ENCODE assay signal across 8 cellular contexts in genomic region chr18:76351961-76352581, GRCh38.
DNase-seq lines count a peak whose midpoint lies in the region; ATAC-seq and TF ChIP-seq lines count a peak whose summit lies in the region.

No MANE protein-coding gene starts in this region.

- H3K4me1 ChIP-seq in uterus (no peaks in the 10 kb centered on the region), spleen (peaks cover 0 to 11% (median 8%) of the 10 kb centered on the region in 6 donors)

- WGBS in spleen, 5 donors: 63 to 72% (median 66%) methylated on average over 24 of the region's 24 CpGs

- H3K4me3 ChIP-seq in uterus (peak overlapping the region; percentile 5 to 23), spleen (no peak overlapping the region)

- no peaks in the 10 kb centered on the region for H3K27me3 ChIP-seq in uterus
- peaks cover 0 to 16% (median 0%) of the 10 kb centered on the region in 7 donors for H3K27me3 ChIP-seq in spleen (replicated peaks in 1 of 7)

- H3K9me3 ChIP-seq in uterus (no peaks in the 10 kb centered on the region), spleen (peaks cover 0 to 10% (median 6%) of the 10 kb centered on the region in 8 donors)

- TF ChIP-seq CTCF in uterus (IDR thresholded peaks at IDR 0.05) (peak in 1 of 4 experiments; percentile 5), spleen (IDR thresholded peaks at IDR 0.05 in 8 of 11, conservative IDR thresholded peaks at IDR 0.05 in 3 of 11) (no peak)

- ATAC-seq in GM21360 (IDR thresholded peaks at IDR 0.05; ENCODE audit: unreplicated experiment) (no peak), HG02885 (IDR thresholded peaks at IDR 0.05; ENCODE audit: poor library complexity, unreplicated experiment) (no peak)

- intact Hi-C loops in uterus (cut with DNase I; ENCODE audit: low total_unique reads) (no loop called here), spleen (cut with DNase I; ENCODE audit: low total_unique reads) (no loop called here)

- DNase-seq in NCI-H187 treated with DMSO at 0.1 percent for 48 hours (lab: John Stamatoyannopoulos, UW): peak; percentile 63
- no peak for DNase-seq in NCI-H187 (lab: John Stamatoyannopoulos, UW)
- DNase-seq in T1000 (lab: John Stamatoyannopoulos, UW): peak; percentile 32
- DNase-seq in iPS-NIHi7 (ENCODE audit: extremely low spot score): peak; percentile 45
- peak; percentile 92 to 96 for DNase-seq in uterus
- no peak for DNase-seq in spleen

- H3K36me3 ChIP-seq in uterus: no peaks in the 10 kb centered on the region
- H3K36me3 ChIP-seq in spleen: peaks cover 0 to 17% (median 5%) of the 10 kb centered on the region in 6 donors

- peak; percentile 8 to 70 for TF ChIP-seq POLR2A in uterus (IDR thresholded peaks at IDR 0.05)
- TF ChIP-seq POLR2A in spleen (IDR thresholded peaks at IDR 0.05): no peak

- H3K27ac ChIP-seq in uterus: peak overlapping the region; percentile 64 to 74
- no peak overlapping the region for H3K27ac ChIP-seq in spleen

Comparison
In these comparisons a context has a peak if more than half of its experiments do, and no peak if none do; other contexts are left out.
1. DNase-seq: peak in NCI-H187 treated with DMSO at 0.1 percent for 48 hours (single experiment), T1000 (single experiment), iPS-NIHi7 (single experiment) and uterus (2 of 2); none in NCI-H187 (0 of 2) and spleen (single experiment).
2. H3K27ac ChIP-seq: peak in uterus (2 of 2); none in spleen (0 of 8).
3. H3K4me3 ChIP-seq: peak in uterus (2 of 2); none in spleen (0 of 8).
4. POLR2A ChIP-seq: peak in uterus (2 of 2); none in spleen (0 of 3).